In genomic region chr10:58695022-58695421, GRCh38 we compare ENCODE assay signal across 22 cellular contexts.
"Had no signal": no experiment of that assay in that cellular context is flagged by ENCODE, and none has a peak within 500 bp of the region (broad histone marks: within the 10 kb centered on the region; RNA-seq: fewer than 3 reads in every experiment).

No MANE protein-coding gene starts in this region.

- H3K36me3 ChIP-seq: MG63, SJSA1 had no signal

- H3K9me3 ChIP-seq: SJSA1 had no signal

- H3K27me3 ChIP-seq: MG63, SJSA1 had no signal

- H3K4me3 ChIP-seq: MG63, SJSA1, SK-N-MC had no signal

- H3K27ac ChIP-seq: SJSA1, SK-N-MC had no signal

- DNase-seq: Karpas-422, KG1, MG63, NCI-H1092, NCI-H1105 treated with DMSO at 0.1 percent for 48 hours, NCI-H1417 treated with DMSO at 0.1 percent for 48 hours, NCI-H146, NCI-H1694 treated with DMSO at 0.1 percent for 48 hours, NCI-H1930, NCI-H2081, NCI-H2107, NCI-H226, NCI-H446, NCI-H510A, NCI-H524 treated with DMSO at 0.1 percent for 48 hours, NCI-H69, NCI-H774, Right ventricle myocardium superior, RPMI8226, SIG-M5 had no signal
